In the genomic region with DNA sequence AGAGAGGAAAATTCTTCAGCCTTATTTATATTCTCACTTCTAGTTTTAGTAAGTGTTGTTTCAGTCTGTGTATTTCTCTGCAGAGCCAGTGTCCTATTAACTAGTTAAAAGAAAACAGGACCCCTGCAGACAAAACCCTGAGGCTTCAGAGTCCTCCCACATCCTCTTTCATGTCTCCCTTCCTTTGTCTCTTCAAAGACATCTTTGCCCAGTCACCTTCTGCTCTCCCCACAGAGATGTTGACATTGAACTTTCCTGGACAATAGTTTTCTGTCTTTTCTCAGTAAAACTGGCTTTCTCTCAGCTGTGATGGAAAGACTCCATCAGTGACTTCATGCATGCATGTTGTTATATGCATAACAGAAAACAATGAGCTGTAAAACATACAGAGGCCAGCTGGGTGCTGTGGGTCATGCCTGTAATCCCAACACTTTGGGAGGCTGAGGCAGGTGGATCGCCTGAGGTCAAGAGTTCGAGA, we compare ENCODE assay signal across 10 cellular contexts. TPM values are rescaled to one million over a fixed set of nuclear protein-coding genes. Genes with fewer than 3 reads are reported as not detected.
DNase-seq lines count a peak whose midpoint lies in the region; ATAC-seq, FAIRE-seq and TF ChIP-seq lines count a peak whose summit lies in the region.
"Had no signal": no experiment of that assay in that cellular context is flagged by ENCODE, and none has a peak within 500 bp of the region (broad histone marks: within the 10 kb centered on the region; RNA-seq: fewer than 3 reads in every experiment).

No MANE protein-coding gene starts in this region.

- no peaks in the 10 kb centered on the region for H3K9me3 Mint-ChIP-seq in chondrocyte (ENCODE audit: low read depth)
- H3K9me3 Mint-ChIP-seq in H9, result no peaks in the 10 kb centered on the region

- no peak overlapping the region for H3K56ac ChIP-seq in H9 (ENCODE audit: insufficient read length, low read depth, low read length)

- no peak overlapping the region for H3K23ac ChIP-seq in H9 (ENCODE audit: insufficient read length, low read depth, low read length)

- H3K4me3 ChIP-seq in hepatocyte, result no peak overlapping the region

- no CpG with 5 or more reads among the region's 2 CpGs for WGBS in H9 (ENCODE audit: extremely low coverage, insufficient read length, low lambda C conversion rate)
- 100% methylated on average over 2 of the region's 2 CpGs for WGBS in hepatocyte (ENCODE audit: low lambda C conversion rate, missing lambda C conversion rate)

- H3K18ac ChIP-seq in H9 (ENCODE audit: insufficient read length, low read depth, low read length), result no peak overlapping the region

- H2BK12ac ChIP-seq in H9 (ENCODE audit: insufficient read length, low read depth, low read length), result no peak overlapping the region

- no peak overlapping the region for H3K4me3 Mint-ChIP-seq in chondrocyte (ENCODE audit: unreplicated experiment)
- no peak overlapping the region for H3K4me3 Mint-ChIP-seq in H9

- no peak overlapping the region for H2AK5ac ChIP-seq in H9 (ENCODE audit: insufficient read length, low read length)

- peak; percentile 34 for DNase-seq in GM13977 (ENCODE audit: low spot score)
- no peak for DNase-seq in chondrocyte (ENCODE audit: low spot score)
- no peak for DNase-seq in H9
- no peak for DNase-seq in frontal cortex (ENCODE audit: low spot score in 2 of 2)
- DNase-seq in OCI-M2 (lab: John Stamatoyannopoulos, UW; ENCODE audit: unreplicated experiment), result no peak
- no peak for DNase-seq in hepatocyte (ENCODE audit: low spot score)
- DNase-seq: activated gamma-delta T cell treated with Interleukin-2 at 50 U/mL for 16 hours, NCI-H2227 treated with DMSO at 0.1 percent for 48 hours had no signal

- no peaks in the 10 kb centered on the region for H3K79me1 ChIP-seq in H9 (ENCODE audit: insufficient read depth, low read depth, low read length, poor library complexity, severe bottlenecking)

- no peak overlapping the region for H2BK5ac ChIP-seq in H9 (ENCODE audit: insufficient read length, low read length)

- H3K4me2 ChIP-seq in H9 (ENCODE audit: insufficient read depth, insufficient read length, low read length) (no peak overlapping the region), hepatocyte (no peak overlapping the region)

- H4K91ac ChIP-seq in H9 (ENCODE audit: insufficient read length, low read depth, low read length), result no peak overlapping the region

- H3K23me2 ChIP-seq in H9 (ENCODE audit: insufficient read length, low read depth, low read length, poor library complexity, severe bottlenecking), result no peaks in the 10 kb centered on the region

- H3K36me3 Mint-ChIP-seq in chondrocyte (ENCODE audit: low read depth) (peaks cover 22% of the 10 kb centered on the region), H9 (ENCODE audit: insufficient read depth in 1 of 3, low read depth in 3 of 3) (peaks cover 4 to 16% (median 13%) of the 10 kb centered on the region in 3 experiments; a peak in 5 of 7 replicates)

- H3K27ac ChIP-seq in H9 (ENCODE audit: insufficient read length, low read depth, low read length), result no peak overlapping the region
- no peak overlapping the region for H3K27ac ChIP-seq in hepatocyte

- H3K4me1 ChIP-seq in H9 (ENCODE audit: insufficient read depth, low read length) (no peaks in the 10 kb centered on the region), hepatocyte (ENCODE audit: insufficient read depth) (peaks cover 16% of the 10 kb centered on the region)

- H3K9me2 ChIP-seq in hepatocyte (replicated peaks; ENCODE audit: insufficient read depth), result no peaks in the 10 kb centered on the region

- no peak overlapping the region for H3K4ac ChIP-seq in H9 (ENCODE audit: low read depth, low read length)

- H3T11ph ChIP-seq in H9 (ENCODE audit: low read length), result no peak overlapping the region

- no peak overlapping the region for H3K14ac ChIP-seq in H9 (ENCODE audit: insufficient read depth, low read length)

- H2BK120ac ChIP-seq in H9 (ENCODE audit: low read depth, low read length, poor library complexity, severe bottlenecking), result no peak overlapping the region

- H3K27me3 ChIP-seq in H9 (ENCODE audit: insufficient read depth, low read length), result no peaks in the 10 kb centered on the region
- H3K27me3 ChIP-seq in hepatocyte, result no peaks in the 10 kb centered on the region

- TF ChIP-seq CTCF in GM13977 (IDR thresholded peaks at IDR 0.05; ENCODE audit: extremely low read depth, insufficient read depth, missing control alignments) (no peak), chondrocyte (IDR thresholded peaks at IDR 0.05) (no peak), H9 (conservative IDR thresholded peaks at IDR 0.05) (no peak), hepatocyte (IDR thresholded peaks at IDR 0.05; ENCODE audit: poor library complexity) (no peak)

- H2BK15ac ChIP-seq in H9 (ENCODE audit: low read depth, low read length), result no peak overlapping the region

- H3K36me3 ChIP-seq in hepatocyte (replicated peaks; ENCODE audit: insufficient read depth, low read depth), result no peaks in the 10 kb centered on the region

- no peak overlapping the region for H2AFZ ChIP-seq in H9 (ENCODE audit: low read length)
- H2AFZ ChIP-seq in hepatocyte, result no peak overlapping the region

- H3K9me3 ChIP-seq in H9 (ENCODE audit: control insufficient read depth, low read depth, low read length), result no peaks in the 10 kb centered on the region
- no peaks in the 10 kb centered on the region for H3K9me3 ChIP-seq in hepatocyte (ENCODE audit: low read depth)

- H3K79me2 ChIP-seq in H9 (ENCODE audit: insufficient read depth, low read length) (no peaks in the 10 kb centered on the region), hepatocyte (peaks cover 19% of the 10 kb centered on the region)

- H4K5ac ChIP-seq in H9 (ENCODE audit: insufficient read length, low read depth, low read length), result no peak overlapping the region

- ATAC-seq in GM19468 (IDR thresholded peaks at IDR 0.05; ENCODE audit: extremely low read depth, unreplicated experiment) (peak; percentile 93), HG03139 (IDR thresholded peaks at IDR 0.05; ENCODE audit: unreplicated experiment) (peak; percentile 91)

- in situ Hi-C loops in GM13977 (cut with MboI; ENCODE audit: low pct_unique_long_range_greater_than_20kb, low sequenced_read_pairs, unreplicated experiment), result no loop called here

- FAIRE-seq in frontal cortex (lab: Jason Lieb, UNC), result no peak

- no peaks in the 10 kb centered on the region for H3K27me3 Mint-ChIP-seq in chondrocyte (ENCODE audit: low read depth)
- no peaks in the 10 kb centered on the region for H3K27me3 Mint-ChIP-seq in H9 (ENCODE audit: low read depth)

- peak overlapping the region; percentile 51 for H3K27ac Mint-ChIP-seq in chondrocyte (ENCODE audit: unreplicated experiment)
- no peak overlapping the region for H3K27ac Mint-ChIP-seq in H9

- H3K4me1 Mint-ChIP-seq in chondrocyte (ENCODE audit: low read depth) (peaks cover 66% of the 10 kb centered on the region), H9 (peaks cover 8 to 15% of the 10 kb centered on the region in 2 experiments)

- no peak overlapping the region for H4K8ac ChIP-seq in H9 (replicated peaks; ENCODE audit: insufficient read length, low read depth, low read length)

- H3K9ac ChIP-seq in H9 (ENCODE audit: extremely low read depth, insufficient read length, low read length), result no peak overlapping the region

- H2BK20ac ChIP-seq in H9 (ENCODE audit: low read depth, low read length, poor library complexity, severe bottlenecking), result no peak overlapping the region

- H4K20me1 ChIP-seq in H9 (ENCODE audit: control insufficient read depth, insufficient read depth, insufficient read length) (no peaks in the 10 kb centered on the region), hepatocyte (ENCODE audit: insufficient read depth, poor library complexity, severe bottlenecking) (no peaks in the 10 kb centered on the region)

RNA-seq across cellular contexts. Expression of a gene that starts 20.2 kb away (rescaled TPM):
- 56.5 to 72.4 TPM (median 61.5 TPM) in 3 replicates for total RNA-seq in chondrocyte
- 6.7 and 7.6 TPM in 2 replicates for total RNA-seq in H9 (2021)
- 6.5 TPM for total RNA-seq in frontal cortex
- total RNA-seq in hepatocyte, result 24.4 and 32.5 TPM in 2 replicates
- 9.3 and 18.9 TPM in 2 replicates for polyA plus RNA-seq in hepatocyte
